ENCODE assay signal across 27 cellular contexts in the genomic region with DNA sequence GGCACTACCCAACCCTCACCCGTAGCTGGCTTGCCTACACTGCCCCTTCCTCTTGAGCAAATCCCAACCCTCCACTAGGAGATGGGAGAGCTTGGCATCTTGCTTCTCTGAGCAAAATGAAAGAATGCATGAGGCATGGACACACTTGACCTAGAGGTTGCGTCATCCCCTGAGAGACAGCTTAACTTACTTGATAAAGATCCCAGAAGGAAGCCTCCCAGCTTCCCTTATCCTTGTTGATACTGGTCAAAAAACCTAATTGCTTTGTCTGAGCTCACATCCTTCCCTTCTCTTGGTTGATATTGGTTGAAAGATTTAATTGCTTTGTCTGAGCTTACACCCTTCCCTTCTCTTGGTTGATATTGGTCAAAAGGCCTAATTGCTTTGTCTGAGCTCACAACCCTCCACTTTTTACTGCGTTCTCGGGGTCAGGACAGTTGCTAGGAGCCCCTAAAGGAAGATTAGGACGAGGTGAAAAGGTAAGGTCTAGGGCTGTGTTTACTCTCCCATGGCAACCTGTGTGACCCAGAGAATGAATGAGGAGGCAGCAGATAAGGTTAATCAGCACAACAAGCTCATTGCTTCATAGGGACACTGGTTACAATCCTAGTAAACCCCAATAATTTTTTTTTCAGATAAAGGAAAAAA. TPM values are rescaled to one million over a fixed set of nuclear protein-coding genes. Genes with fewer than 3 reads are reported as not detected.
DNase-seq lines count a peak whose midpoint lies in the region; ATAC-seq, FAIRE-seq and TF ChIP-seq lines count a peak whose summit lies in the region.
"Had no signal": no experiment of that assay in that cellular context is flagged by ENCODE, and none has a peak within 500 bp of the region (broad histone marks: within the 10 kb centered on the region; RNA-seq: fewer than 3 reads in every experiment).

No MANE protein-coding gene starts in this region.

- CTCF ChIA-PET in K562 (lab: Yijun Ruan, JAX; ENCODE audit: low intra/inter-chr PET ratio): no interaction called here

- peak overlapping the region; percentile 47 for H3K56ac ChIP-seq in mesendoderm (ENCODE audit: low read length)

- no peaks in the 10 kb centered on the region for H3K4me1 Mint-ChIP-seq in HFFc6 (ENCODE audit: low read depth)
- H3K4me1 Mint-ChIP-seq: nephron had no signal

- BruUV-seq in K562 (replicated peaks; lab: Mats Ljungman, UMichigan): no TSS peak

- TF ChIP-seq CTCF in K562 (IDR thresholded peaks at IDR 0.05 in 2 of 3, conservative IDR thresholded peaks at IDR 0.05 in 1 of 3; ENCODE audit: insufficient read depth in 2 of 3, low read depth in 1 of 3, low read length in 3 of 3) (no peak), ovary (IDR thresholded peaks at IDR 0.05) (no peak), HFFc6 (IDR thresholded peaks at IDR 0.05) (no peak)

- peak; percentile 84 for ATAC-seq in K562
- ATAC-seq: activated T-cell treated with anti-CD3 and anti-CD28 coated beads, Interleukin-2, amount 50 U/mL, for 72 hours; Right ventricle myocardium inferior; stimulated activated naive CD8-positive, alpha-beta T cell treated with anti-CD3 and anti-CD28 coated beads, Interleukin-15, Interleukin-2, amounts not matched to agents 100 U/mL and 50 U/mL, for 24 hours had no signal

- no peak overlapping the region for H3K27ac Mint-ChIP-seq in HFFc6
- H3K27ac Mint-ChIP-seq: activated T-cell treated with anti-CD3 and anti-CD28 coated beads, Interleukin-2, amount 50 U/mL, for 72 hours; nephron had no signal

- intact Hi-C loops in K562 (cut with micrococcal nuclease): no loop called here
- intact Hi-C loops in ovary (cut with DNase I): no loop called here

- no peak overlapping the region for H3K4me3 Mint-ChIP-seq in HFFc6
- H3K4me3 Mint-ChIP-seq: activated T-cell treated with anti-CD3 and anti-CD28 coated beads, Interleukin-2, amount 50 U/mL, for 72 hours; brain; nephron had no signal

- POLR2A ChIA-PET in K562 (lab: Yijun Ruan, JAX): interaction anchor here (0.5 to 1.7 kb wide), 5 partner anchors 10 to 64 kb away, joined by 3 to 5 read pairs (median 3); a partner anchor contains a TSS

- H3K9me3 Mint-ChIP-seq in HFFc6: no peaks in the 10 kb centered on the region; the same call in 1 of the 2 replicates
- H3K9me3 Mint-ChIP-seq: activated T-cell treated with anti-CD3 and anti-CD28 coated beads, Interleukin-2, amount 50 U/mL, for 72 hours; nephron had no signal

- H3K36me3 ChIP-seq in K562 (ENCODE audit: control insufficient read depth, insufficient read depth, low read length) (no peaks in the 10 kb centered on the region), mesendoderm (ENCODE audit: control insufficient read depth, insufficient read depth, low read length) (no peaks in the 10 kb centered on the region), ovary (no peaks in the 10 kb centered on the region)
- H3K36me3 ChIP-seq: BLaER1 treated with 17β-estradiol and CSF1 and Interleukin-3, amounts not matched to agents 10 nM and 100 nM; WERI-Rb-1 had no signal

- no peak overlapping the region for H2AFZ ChIP-seq in K562 (ENCODE audit: low read depth, low read length)
- H2AFZ ChIP-seq: PC-9 had no signal

- no peaks in the 10 kb centered on the region for H4K20me1 ChIP-seq in K562 (replicated peaks; ENCODE audit: control insufficient read depth, insufficient read depth, low read length)
- H4K20me1 ChIP-seq: BLaER1 treated with 17β-estradiol and CSF1 and Interleukin-3, amounts not matched to agents 10 nM and 100 nM had no signal

- H3K4me2 ChIP-seq in K562 (ENCODE audit: insufficient read depth, low read length) (peak overlapping the region; percentile 14; the same call in 1 of the 2 replicates), mesendoderm (ENCODE audit: low read length) (no peak overlapping the region)
- H3K4me2 ChIP-seq: BLaER1 treated with 17β-estradiol and CSF1 and Interleukin-3, amounts not matched to agents 10 nM and 100 nM; PC-9 had no signal

- H3K79me2 ChIP-seq in K562 (ENCODE audit: control insufficient read depth, insufficient read depth, low read length) (no peaks in the 10 kb centered on the region), mesendoderm (ENCODE audit: control insufficient read depth, insufficient read depth, low read length) (no peaks in the 10 kb centered on the region)

- H2AK5ac ChIP-seq in mesendoderm (ENCODE audit: low read length): no peak overlapping the region

- H3K9me3 ChIP-seq in K562 (replicated peaks; ENCODE audit: control insufficient read depth, insufficient read depth, low read depth, low read length) (no peaks in the 10 kb centered on the region), ovary (no peaks in the 10 kb centered on the region)
- H3K9me3 ChIP-seq: testis had no signal

- H3K18ac ChIP-seq in mesendoderm (ENCODE audit: low read length): no peak overlapping the region

- no peak for TF ChIP-seq POLR2A in K562 (conservative IDR thresholded peaks at IDR 0.05)
- no peak for TF ChIP-seq POLR2A in ovary (IDR thresholded peaks at IDR 0.05)

- H3K23ac ChIP-seq in mesendoderm (ENCODE audit: low read length): no peak overlapping the region

- H3K9me1 ChIP-seq in K562 (ENCODE audit: control insufficient read depth, insufficient read depth, low read length): no peaks in the 10 kb centered on the region

- no peak overlapping the region for H4K5ac ChIP-seq in mesendoderm (ENCODE audit: low read length)

- no peak for FAIRE-seq in K562 (lab: Jason Lieb, UNC)
- no peak for FAIRE-seq in HTR-8/SVneo (lab: Jason Lieb, UNC)
- FAIRE-seq: urothelium cell line had no signal

- H3K36me3 Mint-ChIP-seq in HFFc6 (ENCODE audit: low read depth): no peaks in the 10 kb centered on the region
- H3K36me3 Mint-ChIP-seq: brain had no signal

- H3K9ac ChIP-seq in K562 (ENCODE audit: insufficient read depth in 1 of 2, low read depth in 2 of 2, low read length in 2 of 2) (no peak overlapping the region), mesendoderm (ENCODE audit: low read length) (no peak overlapping the region)
- H3K9ac ChIP-seq: BLaER1 treated with 17β-estradiol and CSF1 and Interleukin-3, amounts not matched to agents 10 nM and 100 nM had no signal

- DNase-seq in GM04504 (ENCODE audit: low read depth) (peak; percentile 0), KBM-7 (peak; percentile 51), K562 (ENCODE audit: extremely low read depth in 1 of 4, low spot score in 3 of 4) (peak in 1 of 4 experiments; percentile 16), mesendoderm (peak; percentile 86), HTR-8/SVneo (ENCODE audit: insufficient read length, low spot score) (no peak), ovary (no peak), HFFc6 (no peak)
- DNase-seq: activated naive CD4-positive, alpha-beta T cell treated with Interleukin-2 at 50 U/mL for 16 hours; activated T-cell treated with anti-CD3 and anti-CD28 coated beads, Interleukin-2, amount 50 U/mL, for 72 hours; GOT3; KG1; MM.1S; NCI-H146; NCI-H510A; PC-9; stimulated activated naive CD8-positive, alpha-beta T cell treated with anti-CD3 and anti-CD28 coated beads, Interleukin-15, Interleukin-2, amounts not matched to agents 100 U/mL and 50 U/mL, for 24 hours; T-helper 2 cell; testis; WERI-Rb-1 had no signal

- H3K79me1 ChIP-seq in mesendoderm (ENCODE audit: low read length): no peaks in the 10 kb centered on the region

- H3K27ac ChIP-seq in K562 (ENCODE audit: extremely low read depth, low read depth, low read length) (peak overlapping the region; percentile 33; the same call in 1 of the 3 replicates), mesendoderm (ENCODE audit: low read depth, low read length) (peak overlapping the region; percentile 20), ovary (no peak overlapping the region)
- H3K27ac ChIP-seq: BLaER1 treated with 17β-estradiol and CSF1 and Interleukin-3, amounts not matched to agents 10 nM and 100 nM; epithelial cell of prostate; PC-9; testis; WERI-Rb-1 had no signal

- H3K4me3 ChIP-seq in K562 (no peak overlapping the region), mesendoderm (ENCODE audit: low read length) (no peak overlapping the region), ovary (no peak overlapping the region)
- H3K4me3 ChIP-seq: BLaER1 treated with 17β-estradiol and CSF1 and Interleukin-3, amounts not matched to agents 10 nM and 100 nM; lung; PC-9; testis had no signal

- 0% methylated on average over 5 of the region's 5 CpGs for WGBS in K562 (ENCODE audit: insufficient coverage, low coverage, missing lambda C conversion rate)
- whole genome bisulfite sequencing in mesendoderm (ENCODE audit: extremely low coverage, insufficient coverage, low lambda C conversion rate): no CpG with 5 or more reads among the region's 5 CpGs
- 18 to 39% (median 32%) methylated on average over 5 of the region's 5 CpGs for WGBS in ovary, 3 donors

- no peak overlapping the region for H4K8ac ChIP-seq in mesendoderm (ENCODE audit: low read depth, low read length)

- TF ChIP-seq EP300 in K562 (IDR thresholded peaks at IDR 0.05; ENCODE audit: low read length) (peak; percentile 42; the same call in 1 of the 2 replicates), ovary (IDR thresholded peaks at IDR 0.05) (no peak)

- TF ChIP-seq RAD21 in K562 (CRISPR knock-in tag; conservative IDR thresholded peaks at IDR 0.05 in 1 of 2, IDR thresholded peaks at IDR 0.05 in 1 of 2): no peak

- no peak overlapping the region for H2BK120ac ChIP-seq in mesendoderm (ENCODE audit: low read depth, low read length)

- H2BK15ac ChIP-seq in mesendoderm (replicated peaks; ENCODE audit: low read depth): no peak overlapping the region

- H3K27me3 ChIP-seq in K562 (ENCODE audit: control insufficient read depth in 2 of 2, insufficient read depth in 2 of 2, low read length in 2 of 2) (no peaks in the 10 kb centered on the region; a peak in 1 of 5 replicates), mesendoderm (ENCODE audit: insufficient read depth, low read length, poor library complexity) (no peaks in the 10 kb centered on the region), ovary (no peaks in the 10 kb centered on the region)
- H3K27me3 ChIP-seq: BLaER1 treated with 17β-estradiol and CSF1 and Interleukin-3, amounts not matched to agents 10 nM and 100 nM; testis had no signal

- H3K27me3 Mint-ChIP-seq in HFFc6 (ENCODE audit: insufficient read depth): peaks cover 8% of the 10 kb centered on the region

- H2BK5ac ChIP-seq in mesendoderm (ENCODE audit: low read length): no peak overlapping the region

- H3K4ac ChIP-seq in mesendoderm (ENCODE audit: low read depth, low read length): no peak overlapping the region

- in situ Hi-C loops in KBM-7 (cut with MboI; ENCODE audit: low pct_unique_long_range_greater_than_20kb, low sequenced_read_pairs): no loop called here
- in situ Hi-C loops in K562 (cut with MboI): no loop called here

- H3K4me1 ChIP-seq in K562 (replicated peaks in 1 of 2; ENCODE audit: control insufficient read depth in 2 of 2, insufficient read depth in 2 of 2, low read length in 2 of 2) (peaks cover 0 to 12% of the 10 kb centered on the region in 2 experiments; a peak in 3 of 5 replicates), mesendoderm (ENCODE audit: control insufficient read depth, low read depth, low read length) (peaks cover 6% of the 10 kb centered on the region), ovary (ENCODE audit: insufficient read depth) (no peaks in the 10 kb centered on the region)
- H3K4me1 ChIP-seq: BLaER1 treated with 17β-estradiol and CSF1 and Interleukin-3, amounts not matched to agents 10 nM and 100 nM; testis had no signal

RNA-seq across cellular contexts. Expression of a gene that starts 12.2 kb away (rescaled TPM):
- total RNA-seq in K562 (2011; cell fraction: chromatin; rRNA removed; ENCODE audit: low replicate concordance): not detected in 2 replicates
- total RNA-seq in K562 (2011; cell fraction: nucleolus; rRNA removed): not detected in 2 replicates
- total RNA-seq in K562 (2011; cell fraction: nucleoplasm; rRNA removed): not detected in 2 replicates
- not detected in 2 replicates for total RNA-seq in K562 (2014; rRNA removed)
- not detected in 2 replicates for total RNA-seq in K562 (2014; rRNA removed; fragmentation: Illumina TruSeq; extraction: Trizol)
- not detected in 2 replicates for total RNA-seq in K562 (2015; rRNA removed; fragmentation: Illumina TruSeq; extraction: Trizol)
- not detected in 2 replicates for total RNA-seq in K562 (2021)
- polyA plus RNA-seq in K562 (2011; rRNA removed): not detected in 2 replicates
- polyA plus RNA-seq in K562 (2011; cell fraction: cytosol; rRNA removed): not detected in 2 replicates
- not detected in 2 replicates for polyA plus RNA-seq in K562 (2011; cell fraction: nucleus; rRNA removed)
- polyA plus RNA-seq in K562 (2012): 0.18 TPM in 1 of 2 replicates, not detected in the other
- 0.03 TPM in 1 of 2 replicates, not detected in the other for polyA plus RNA-seq in K562 (2014; fragmentation: Illumina TruSeq; extraction: Trizol)
- polyA plus RNA-seq in K562 (2014; fragmentation: Nextera tagmentation; extraction: Ambion mirVana): not detected
- not detected in 2 replicates for polyA plus RNA-seq in K562 (2014; rRNA removed)
- not detected in 2 replicates for polyA minus RNA-seq in K562 (2011; rRNA and poly(A)+ RNA removed)
- not detected in 2 replicates for polyA minus RNA-seq in K562 (2011; cell fraction: cytosol; rRNA and poly(A)+ RNA removed)
- not detected in 2 replicates for polyA minus RNA-seq in K562 (2011; cell fraction: nucleus; rRNA and poly(A)+ RNA removed)
- polyA plus RNA-seq in mesendoderm (2013, experiment 1 of 2): not detected
- polyA plus RNA-seq in mesendoderm (2013, experiment 2 of 2): not detected
- not detected for total RNA-seq in ovary
- polyA plus RNA-seq in ovary: not detected
- total RNA-seq in HFFc6 (2021; fragmentation: NEBNext Ultra II Directional; extraction: Animal tissue kit (Norgen Biotek cat#: 25700)): not detected
- total RNA-seq: activated T-cell treated with anti-CD3 and anti-CD28 coated beads, Interleukin-2, amount 50 U/mL, for 72 hours; lung; mucosa of gallbladder; PC-9; Right ventricle myocardium inferior had no signal
- polyA plus RNA-seq: lung had no signal

Comparison
In these comparisons a context has a peak if more than half of its experiments do, and no peak if none do; other contexts are left out.
1. DNase-seq: peak in GM04504 (single experiment), KBM-7 (single experiment) and mesendoderm (single experiment); none in HTR-8/SVneo (single experiment), ovary (0 of 5) and HFFc6 (single experiment).
2. H3K27ac ChIP-seq: peak in K562 (single experiment) and mesendoderm (single experiment); none in ovary (0 of 2).